ENCODE assay signal across 18 cellular contexts in the genomic region with DNA sequence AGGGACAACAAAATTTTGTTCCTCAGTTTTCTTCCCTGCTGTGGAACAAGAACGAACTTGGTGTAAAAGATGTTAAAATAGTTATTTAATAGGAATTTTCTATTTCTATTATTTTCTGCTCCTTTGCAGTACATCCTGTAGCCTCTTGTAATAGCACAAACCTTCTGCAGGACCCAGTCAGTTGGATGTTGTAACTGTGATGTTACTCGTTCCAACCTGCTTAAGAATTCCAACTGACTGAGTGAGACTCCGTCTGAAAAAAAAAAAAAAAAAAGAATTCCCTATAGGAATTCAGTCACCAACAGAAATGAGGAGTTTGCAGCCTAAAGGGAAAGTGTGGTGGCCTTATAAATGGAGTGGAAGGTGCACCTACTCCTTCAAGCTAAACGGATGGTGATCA. TPM values are rescaled to one million over a fixed set of nuclear protein-coding genes. Genes with fewer than 3 reads are reported as not detected.
A peak's percentile ranks its signal among the peaks of the same experiment; 100 is the strongest.
DNase-seq lines count a peak whose midpoint lies in the region; ATAC-seq and TF ChIP-seq lines count a peak whose summit lies in the region.
"Had no signal": no experiment of that assay in that cellular context is flagged by ENCODE, and none has a peak within 500 bp of the region (broad histone marks: within the 10 kb centered on the region; RNA-seq: fewer than 3 reads in every experiment).

No MANE protein-coding gene starts in this region.

- no peak overlapping the region for H3K18ac ChIP-seq in trophoblast cell (ENCODE audit: low read length)

- H3K27ac Mint-ChIP-seq in stimulated activated effector memory CD8-positive, alpha-beta T cell treated with anti-CD3 and anti-CD28 coated beads, Interleukin-12 subunit alpha, Interleukin-12 subunit beta, amount 100 ng/mL, for 72 hours, result no peak overlapping the region
- H3K27ac Mint-ChIP-seq: CD4-positive, alpha-beta memory T cell; GM23338; H9 had no signal

- H3K36me3 ChIP-seq in RWPE2 (ENCODE audit: low read depth), result no peaks in the 10 kb centered on the region
- no peaks in the 10 kb centered on the region for H3K36me3 ChIP-seq in trophoblast cell (ENCODE audit: control insufficient read depth in 1 of 2, insufficient read depth in 2 of 2, low read length in 2 of 2)

- no peak overlapping the region for H3K4ac ChIP-seq in trophoblast cell (ENCODE audit: low read depth, low read length)

- H2BK120ac ChIP-seq in trophoblast cell (ENCODE audit: insufficient read depth, low read length, poor library complexity), result no peak overlapping the region

- H3K9me3 Mint-ChIP-seq in stimulated activated effector memory CD8-positive, alpha-beta T cell treated with anti-CD3 and anti-CD28 coated beads, Interleukin-12 subunit alpha, Interleukin-12 subunit beta, amount 100 ng/mL, for 72 hours, result no peaks in the 10 kb centered on the region
- H3K9me3 Mint-ChIP-seq: GM23338, H9 had no signal

- H3K4me1 ChIP-seq in RWPE2 (ENCODE audit: insufficient read depth, poor library complexity, severe bottlenecking) (no peaks in the 10 kb centered on the region), trophoblast cell (ENCODE audit: control insufficient read depth in 1 of 2, insufficient read depth in 2 of 2, low read length in 2 of 2) (peaks cover 0 to 3% of the 10 kb centered on the region in 2 experiments)

- peak; percentile 82 for ATAC-seq in RWPE2 (ENCODE audit: low read depth)
- ATAC-seq in HG02571 (IDR thresholded peaks at IDR 0.05; ENCODE audit: unreplicated experiment), result no peak
- no peak for ATAC-seq in stimulated activated effector memory CD8-positive, alpha-beta T cell treated with anti-CD3 and anti-CD28 coated beads, Interleukin-12 subunit alpha, Interleukin-12 subunit beta, amount 100 ng/mL, for 72 hours
- ATAC-seq: GM12878, GM23338, HCT116 had no signal

- H3K4me3 ChIP-seq in RWPE2 (ENCODE audit: severe bottlenecking) (no peak overlapping the region), epithelial cell of esophagus (ENCODE audit: low read length) (no peak overlapping the region), trophoblast cell (ENCODE audit: low read depth, low read length) (no peak overlapping the region)
- H3K4me3 ChIP-seq: GM12878, GM23338 had no signal

- no peak overlapping the region for H2AFZ ChIP-seq in trophoblast cell (ENCODE audit: insufficient read depth, low read length, poor library complexity)
- H2AFZ ChIP-seq: GM23338 had no signal

- DNase-seq in HPDE6-E6E7 (ENCODE audit: extremely low spot score), result peak; percentile 6
- DNase-seq in RWPE2 (ENCODE audit: low spot score), result no peak
- DNase-seq in epithelial cell of esophagus (ENCODE audit: low read depth), result peak; percentile 83
- DNase-seq in trophoblast cell, result peak; percentile 36 to 58
- DNase-seq in DMS79 treated with DMSO at 0.1 percent for 48 hours (lab: John Stamatoyannopoulos, UW), result no peak
- DNase-seq in stimulated activated effector memory CD8-positive, alpha-beta T cell treated with anti-CD3 and anti-CD28 coated beads, Interleukin-12 subunit alpha, Interleukin-12 subunit beta, amount 100 ng/mL, for 72 hours (ENCODE audit: low spot score in 2 of 2), result no peak
- DNase-seq: C1 segment of cervical spinal cord; Calu3; CD4-positive, alpha-beta memory T cell; COR-L47; DMS153; EL; GDM1; H9 had no signal

- H2AK5ac ChIP-seq in trophoblast cell (ENCODE audit: low read length), result no peak overlapping the region

- no peak overlapping the region for H3K14ac ChIP-seq in trophoblast cell (ENCODE audit: low read length)

- H2BK5ac ChIP-seq in trophoblast cell (ENCODE audit: low read depth, low read length, poor library complexity), result no peak overlapping the region

- H4K8ac ChIP-seq in trophoblast cell (ENCODE audit: low read depth, low read length), result no peak overlapping the region

- no peak overlapping the region for H3K9ac ChIP-seq in trophoblast cell (ENCODE audit: low read length)

- no peak overlapping the region for H4K91ac ChIP-seq in trophoblast cell (ENCODE audit: low read depth, low read length)

- no peaks in the 10 kb centered on the region for H3K79me2 ChIP-seq in trophoblast cell (ENCODE audit: control insufficient read depth, insufficient read depth, low read length, poor library complexity)

- H3K27me3 ChIP-seq in RWPE2 (ENCODE audit: insufficient read depth, poor library complexity, severe bottlenecking) (no peaks in the 10 kb centered on the region), trophoblast cell (ENCODE audit: insufficient read depth, low read length) (no peaks in the 10 kb centered on the region)

- WGBS in trophoblast cell (ENCODE audit: extremely low coverage, insufficient coverage, insufficient read length), result no CpG with 5 or more reads among the region's 4 CpGs

- no peaks in the 10 kb centered on the region for H3K9me3 ChIP-seq in RWPE2 (ENCODE audit: severe bottlenecking)
- no peaks in the 10 kb centered on the region for H3K9me3 ChIP-seq in trophoblast cell (ENCODE audit: insufficient read depth, low read depth, low read length)

- no peak for TF ChIP-seq CTCF in RWPE2 (IDR thresholded peaks at IDR 0.05; ENCODE audit: poor library complexity, severe bottlenecking)
- no peak for TF ChIP-seq CTCF in epithelial cell of esophagus (IDR thresholded peaks at IDR 0.05; ENCODE audit: insufficient read depth, low read depth, low read length, missing control alignments)

- no peaks in the 10 kb centered on the region for H3K36me3 Mint-ChIP-seq in stimulated activated effector memory CD8-positive, alpha-beta T cell treated with anti-CD3 and anti-CD28 coated beads, Interleukin-12 subunit alpha, Interleukin-12 subunit beta, amount 100 ng/mL, for 72 hours
- H3K36me3 Mint-ChIP-seq: CD4-positive, alpha-beta memory T cell had no signal

- peaks cover 2% of the 10 kb centered on the region for H3K79me1 ChIP-seq in trophoblast cell (ENCODE audit: low read length)

- H3K23ac ChIP-seq in trophoblast cell (ENCODE audit: low read length), result no peak overlapping the region

- H3K27ac ChIP-seq in RWPE2 (ENCODE audit: poor library complexity, severe bottlenecking), result no peak overlapping the region
- no peak overlapping the region for H3K27ac ChIP-seq in trophoblast cell (ENCODE audit: low read depth, low read length)

- H3K4me2 ChIP-seq in trophoblast cell (ENCODE audit: low read length), result no peak overlapping the region

- H3K4me3 Mint-ChIP-seq in stimulated activated effector memory CD8-positive, alpha-beta T cell treated with anti-CD3 and anti-CD28 coated beads, Interleukin-12 subunit alpha, Interleukin-12 subunit beta, amount 100 ng/mL, for 72 hours, result no peak overlapping the region
- H3K4me3 Mint-ChIP-seq: CD4-positive, alpha-beta memory T cell; GM23338; H9 had no signal

- no peak overlapping the region for H2BK12ac ChIP-seq in trophoblast cell (ENCODE audit: low read length)

- no peak overlapping the region for H4K12ac ChIP-seq in trophoblast cell (ENCODE audit: low read depth, low read length)

- no peaks in the 10 kb centered on the region for H3K4me1 Mint-ChIP-seq in stimulated activated effector memory CD8-positive, alpha-beta T cell treated with anti-CD3 and anti-CD28 coated beads, Interleukin-12 subunit alpha, Interleukin-12 subunit beta, amount 100 ng/mL, for 72 hours
- H3K4me1 Mint-ChIP-seq: CD4-positive, alpha-beta memory T cell had no signal

RNA-seq across cellular contexts. Expression of gene CDH20, which starts 46.4 kb away (rescaled TPM):
- 1.7 and 2.0 TPM in 2 replicates for polyA plus RNA-seq in trophoblast cell (2013)
- polyA plus RNA-seq: CD4-positive, alpha-beta memory T cell; GM12878; GM23338 had no signal

Comparison
In these comparisons a context has a peak if more than half of its experiments do, and no peak if none do; other contexts are left out.
1. DNase-seq: peak in HPDE6-E6E7 (single experiment), epithelial cell of esophagus (single experiment) and trophoblast cell (2 of 2); none in RWPE2 (single experiment), DMS79 treated with DMSO at 0.1 percent for 48 hours (single experiment) and stimulated activated effector memory CD8-positive, alpha-beta T cell treated with anti-CD3 and anti-CD28 coated beads, Interleukin-12 subunit alpha, Interleukin-12 subunit beta, amount 100 ng/mL, for 72 hours (0 of 2).